Comparison of ENCODE assay signal across 18 cellular contexts in the genomic region with DNA sequence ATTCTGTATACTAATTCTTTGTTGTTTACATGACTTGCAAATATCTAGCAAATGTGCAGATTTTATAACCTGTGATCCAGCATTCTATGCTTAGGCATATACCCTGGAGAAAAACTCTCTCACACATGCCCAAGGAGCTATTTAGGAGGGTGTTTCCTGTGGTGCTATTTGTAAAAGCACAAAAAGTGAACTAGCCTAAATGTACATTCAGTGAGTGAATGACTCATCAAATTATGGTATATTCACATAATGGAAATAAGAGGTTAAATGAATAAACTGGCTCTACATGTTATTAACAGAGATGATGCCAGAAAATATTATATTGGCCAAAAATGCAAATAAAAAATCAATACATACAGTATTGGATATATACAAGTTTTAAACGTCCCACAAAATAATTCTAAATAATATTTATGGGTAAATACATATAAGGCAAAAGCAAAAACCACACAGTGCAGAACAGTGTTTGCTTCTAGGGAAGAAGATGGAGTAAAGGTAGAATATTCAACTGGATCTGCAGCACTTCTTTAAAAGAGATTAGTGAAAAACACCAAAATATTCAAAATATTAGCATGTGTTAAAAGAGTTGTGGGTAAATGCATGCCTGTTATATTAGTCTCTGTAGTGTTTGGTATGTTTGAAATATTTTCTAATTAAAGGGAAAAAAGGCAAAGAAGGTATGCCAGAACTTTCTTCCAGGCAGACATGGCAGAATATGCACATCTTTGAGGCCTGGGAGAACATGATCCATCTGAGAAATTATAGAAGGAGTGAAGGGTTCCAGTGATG.
"Had no signal": no experiment of that assay in that cellular context is flagged by ENCODE, and none has a peak within 500 bp of the region (broad histone marks: within the 10 kb centered on the region; RNA-seq: fewer than 3 reads in every experiment).

No MANE protein-coding gene starts in this region.

- FAIRE-seq: small intestine had no signal

- H3K4me3 ChIP-seq: left ventricle myocardium inferior, right atrium auricular region, transverse colon had no signal

- H3K27ac ChIP-seq: left ventricle myocardium inferior, right atrium auricular region had no signal

- DNase-seq: activated CD4-positive, alpha-beta T cell treated with anti-CD3 and anti-CD28 coated beads for 48 hours; activated CD8-positive, alpha-beta T cell treated with anti-CD3 and anti-CD28 coated beads for 36 hours; activated effector memory CD4-positive, alpha-beta T cell treated with anti-CD3 and anti-CD28 coated beads, Interleukin-2, amount 50 U/mL, for 16 hours; activated naive CD8-positive, alpha-beta T cell treated with anti-CD3 and anti-CD28 coated beads for 36 hours; activated T-cell treated with anti-CD3 and anti-CD28 coated beads, Interleukin-2, amount 50 U/mL, for 4 hours; erythroblast; left ventricle myocardium inferior; mesenchymal stem cell; natural killer cell; small intestine; stimulated activated CD4-positive, alpha-beta T cell treated with anti-CD3 and anti-CD28 coated beads, Interleukin-4, amount 100 ng/mL, for 4 hours; stimulated activated CD8-positive, alpha-beta memory T cell treated with anti-CD3 and anti-CD28 coated beads, Interleukin-4, amount 100 ng/mL, for 48 hours; stimulated activated naive CD8-positive, alpha-beta T cell treated with anti-CD3 and anti-CD28 coated beads, Interleukin-15, Interleukin-2, amounts not matched to agents 100 U/mL and 50 U/mL, for 24 hours; transverse colon had no signal

- H3K4me1 ChIP-seq: left ventricle myocardium inferior, right atrium auricular region had no signal

- ATAC-seq: activated CD8-positive, alpha-beta T cell treated with anti-CD3 and anti-CD28 coated beads for 36 hours; activated T-cell treated with anti-CD3 and anti-CD28 coated beads, Interleukin-2, amount 50 U/mL, for 4 hours; natural killer cell; stimulated activated naive CD8-positive, alpha-beta T cell treated with anti-CD3 and anti-CD28 coated beads, Interleukin-15, Interleukin-2, amounts not matched to agents 100 U/mL and 50 U/mL, for 24 hours; WTC11 had no signal

- H3K4me3 Mint-ChIP-seq: activated CD8-positive, alpha-beta T cell treated with anti-CD3 and anti-CD28 coated beads for 36 hours; activated naive CD8-positive, alpha-beta T cell treated with anti-CD3 and anti-CD28 coated beads for 36 hours; activated T-cell treated with anti-CD3 and anti-CD28 coated beads, Interleukin-2, amount 50 U/mL, for 4 hours; dendritic cell treated with granulocyte-macrophage colony-stimulating factor and Interleukin-4, amounts not matched to agents 40 ng/mL and 50 ng/mL, for 4 days; natural killer cell; T-helper 1 cell treated with Interleukin-12 subunit alpha and Interleukin-12 subunit beta and Interleukin-4 antibody, amounts not matched to agents 30 μg/mL and 1 μg/mL, for 36 hours; WTC11 had no signal

- H3K36me3 ChIP-seq: left ventricle myocardium inferior, right atrium auricular region, transverse colon had no signal

- H3K27ac Mint-ChIP-seq: activated CD8-positive, alpha-beta T cell treated with anti-CD3 and anti-CD28 coated beads for 36 hours; activated naive CD8-positive, alpha-beta T cell treated with anti-CD3 and anti-CD28 coated beads for 36 hours; dendritic cell treated with granulocyte-macrophage colony-stimulating factor and Interleukin-4, amounts not matched to agents 40 ng/mL and 50 ng/mL, for 4 days; natural killer cell; T-helper 1 cell treated with Interleukin-12 subunit alpha and Interleukin-12 subunit beta and Interleukin-4 antibody, amounts not matched to agents 30 μg/mL and 1 μg/mL, for 36 hours; WTC11 had no signal

- H3K27me3 Mint-ChIP-seq: activated CD8-positive, alpha-beta T cell treated with anti-CD3 and anti-CD28 coated beads for 36 hours; activated naive CD8-positive, alpha-beta T cell treated with anti-CD3 and anti-CD28 coated beads for 36 hours; dendritic cell treated with granulocyte-macrophage colony-stimulating factor and Interleukin-4, amounts not matched to agents 40 ng/mL and 50 ng/mL, for 4 days had no signal

- H3K9me3 ChIP-seq: left ventricle myocardium inferior, right atrium auricular region, transverse colon had no signal

- H3K4me1 Mint-ChIP-seq: activated naive CD8-positive, alpha-beta T cell treated with anti-CD3 and anti-CD28 coated beads for 36 hours; natural killer cell had no signal

- H3K9me3 Mint-ChIP-seq: activated CD8-positive, alpha-beta T cell treated with anti-CD3 and anti-CD28 coated beads for 36 hours; activated naive CD8-positive, alpha-beta T cell treated with anti-CD3 and anti-CD28 coated beads for 36 hours; activated T-cell treated with anti-CD3 and anti-CD28 coated beads, Interleukin-2, amount 50 U/mL, for 4 hours; dendritic cell treated with granulocyte-macrophage colony-stimulating factor and Interleukin-4, amounts not matched to agents 40 ng/mL and 50 ng/mL, for 4 days; natural killer cell; WTC11 had no signal

- H3K36me3 Mint-ChIP-seq: activated naive CD8-positive, alpha-beta T cell treated with anti-CD3 and anti-CD28 coated beads for 36 hours; natural killer cell; WTC11 had no signal

- H3K27me3 ChIP-seq: right atrium auricular region, transverse colon had no signal
